26 cellular contexts compared by ENCODE assay signal in genomic region chr5:120910610-120911009, GRCh38.
"Had no signal": no experiment of that assay in that cellular context is flagged by ENCODE, and none has a peak within 500 bp of the region (broad histone marks: within the 10 kb centered on the region; RNA-seq: fewer than 3 reads in every experiment).

No MANE protein-coding gene starts in this region.

- H3K4me3 Mint-ChIP-seq: mesothelial cell of epicardium had no signal

- H3K4me1 ChIP-seq: esophagus squamous epithelium, gastrocnemius medialis, heart right ventricle, left lung, lower lobe of right lung had no signal

- H3K27me3 ChIP-seq: esophagus squamous epithelium, gastrocnemius medialis, heart right ventricle, left lung had no signal

- H3K36me3 Mint-ChIP-seq: mesothelial cell of epicardium had no signal

- ATAC-seq: esophagus mucosa, gastrocnemius medialis, heart right ventricle, left cardiac atrium, left lung, left ventricle myocardium superior, lower lobe of right lung, mucosa of descending colon had no signal

- H3K27ac ChIP-seq: coronary artery, dorsolateral prefrontal cortex, epithelial cell of prostate, esophagus squamous epithelium, gastrocnemius medialis, heart right ventricle, left lung, lower lobe of right lung had no signal

- H3K9me3 Mint-ChIP-seq: mesothelial cell of epicardium had no signal

- FAIRE-seq: colon, islet of Langerhans, keratinocyte had no signal

- H3K9me3 ChIP-seq: esophagus squamous epithelium, gastrocnemius medialis, heart right ventricle, left lung, lower lobe of right lung, mucosa of descending colon had no signal

- H3K36me3 ChIP-seq: esophagus squamous epithelium, gastrocnemius medialis, heart right ventricle, left lung, lower lobe of right lung had no signal

- DNase-seq: dermis blood vessel endothelial cell; dorsolateral prefrontal cortex; effector CD4-positive, alpha-beta T cell; effector memory CD4-positive, alpha-beta T cell; erythroblast; esophagus squamous epithelium; foreskin fibroblast; foreskin melanocyte; gastrocnemius medialis; glutamatergic neuron; head of caudate nucleus; heart right ventricle; hippocampal formation; left cardiac atrium; left lung; left ventricle myocardium superior; lower lobe of right lung; mesenchymal stem cell; mucosa of descending colon had no signal

- H3K27ac Mint-ChIP-seq: mesothelial cell of epicardium had no signal

- H3K4me3 ChIP-seq: coronary artery, dorsolateral prefrontal cortex, esophagus squamous epithelium, gastrocnemius medialis, heart right ventricle, left lung, lower lobe of right lung, mucosa of descending colon had no signal
